Comparison of ENCODE assay signal across 21 cellular contexts in genomic region chr5:109823597-109823996, GRCh38.
DNase-seq lines count a peak whose midpoint lies in the region; ATAC-seq and TF ChIP-seq lines count a peak whose summit lies in the region.
"Had no signal": no experiment of that assay in that cellular context is flagged by ENCODE, and none has a peak within 500 bp of the region (broad histone marks: within the 10 kb centered on the region; RNA-seq: fewer than 3 reads in every experiment).

No MANE protein-coding gene starts in this region.

- TF ChIP-seq POLR2A in IMR-90 (IDR thresholded peaks at IDR 0.05; ENCODE audit: low read depth, low read length): no peak

- H3K4me3 ChIP-seq in IMR-90 (ENCODE audit: insufficient read depth, low read depth, low read length): no peak overlapping the region
- no peak overlapping the region for H3K4me3 ChIP-seq in brain microvascular endothelial cell (ENCODE audit: low read depth, low read length)
- no peak overlapping the region for H3K4me3 ChIP-seq in fibroblast of the aortic adventitia (ENCODE audit: low read depth, low read length)
- H3K4me3 ChIP-seq: heart right ventricle, MG63, SJCRH30, spleen, vagina had no signal

- H3K9me3 ChIP-seq in IMR-90 (ENCODE audit: control insufficient read depth, insufficient read depth, low read length): no peaks in the 10 kb centered on the region
- H3K9me3 ChIP-seq: heart right ventricle, MG63, SJCRH30, spleen, vagina had no signal

- peaks cover 4% of the 10 kb centered on the region for H3K36me3 ChIP-seq in IMR-90 (ENCODE audit: control insufficient read depth, insufficient read depth, low read length)
- peaks cover 2% of the 10 kb centered on the region for H3K36me3 ChIP-seq in brain microvascular endothelial cell (replicated peaks)

- no peak overlapping the region for H3K56ac ChIP-seq in IMR-90 (ENCODE audit: extremely low read depth, insufficient read depth, low read length)

- in situ Hi-C loops in IMR-90 (cut with MboI; ENCODE audit: low sequenced_read_pairs) (no loop called here), brain microvascular endothelial cell (cut with HindIII; ENCODE audit: low pct_ligation_motif_present, low sequenced_read_pairs) (no loop called here)

- TF ChIP-seq RAD21 in IMR-90 (IDR thresholded peaks at IDR 0.05; ENCODE audit: low read length): no peak

- intact Hi-C loops in IMR-90 (cut with micrococcal nuclease) (no loop called here), cardiac septum (cut with DNase I) (no loop called here)

- H3K27ac ChIP-seq in IMR-90 (ENCODE audit: insufficient read depth, low read length): no peak overlapping the region
- H3K27ac ChIP-seq in brain microvascular endothelial cell: peak overlapping the region; percentile 44
- H3K27ac ChIP-seq: heart right ventricle, SJCRH30, spleen, vagina, WERI-Rb-1 had no signal

- no peak overlapping the region for H3K14ac ChIP-seq in IMR-90 (replicated peaks; ENCODE audit: low read depth, low read length)

- H2BK20ac ChIP-seq in IMR-90 (ENCODE audit: low read depth, low read length): no peak overlapping the region

- no peak overlapping the region for H3K4ac ChIP-seq in IMR-90 (ENCODE audit: low read depth, low read length)

- H4K20me1 ChIP-seq in IMR-90 (ENCODE audit: insufficient read depth, low read length): no peaks in the 10 kb centered on the region

- H3K4me2 ChIP-seq in IMR-90 (ENCODE audit: low read depth, low read length): no peak overlapping the region

- POLR2A ChIA-PET in IMR-90 (lab: Charles Lee; ENCODE audit: unreplicated experiment): no interaction called here

- no CpG with 5 or more reads among the region's 4 CpGs for WGBS in IMR-90 (ENCODE audit: extremely low coverage in 2 of 2, insufficient read length in 1 of 2), 2 experiments

- CTCF ChIA-PET in IMR-90 (lab: Yijun Ruan, JAX): interaction anchor here (0.8 to 1.0 kb wide), 3 partner anchors 15 to 38 kb away, joined by 3 read pairs; no protein-coding TSS in a partner anchor

- H4K8ac ChIP-seq in IMR-90 (ENCODE audit: low read depth in 2 of 2, low read length in 2 of 2): no peak overlapping the region

- no peaks in the 10 kb centered on the region for H3K79me1 ChIP-seq in IMR-90 (ENCODE audit: low read depth in 1 of 2, low read length in 2 of 2)

- H2AK5ac ChIP-seq in IMR-90 (ENCODE audit: low read depth, low read length): no peak overlapping the region

- no peak overlapping the region for H2AFZ ChIP-seq in IMR-90 (replicated peaks; ENCODE audit: low read length, poor library complexity)

- H4K5ac ChIP-seq in IMR-90 (ENCODE audit: low read depth, low read length): no peak overlapping the region

- TF ChIP-seq CTCF in IMR-90 (conservative IDR thresholded peaks at IDR 0.05; ENCODE audit: low read depth, low read length) (no peak), brain microvascular endothelial cell (IDR thresholded peaks at IDR 0.05; ENCODE audit: low read depth, low read length, missing control alignments) (no peak), fibroblast of the aortic adventitia (IDR thresholded peaks at IDR 0.05; ENCODE audit: insufficient read depth, low read length) (no peak)

- H3K9ac ChIP-seq in IMR-90 (ENCODE audit: low read depth, low read length): no peak overlapping the region

- H4K91ac ChIP-seq in IMR-90 (ENCODE audit: insufficient read depth, low read depth, low read length): no peak overlapping the region

- ATAC-seq in IMR-90 (ENCODE audit: low read depth): peak; percentile 67
- no peak for ATAC-seq in GM19324 (IDR thresholded peaks at IDR 0.05; ENCODE audit: low FRiP score, unreplicated experiment)
- ATAC-seq: heart right ventricle, T-helper 17 cell had no signal

- no peak overlapping the region for H2AK9ac ChIP-seq in IMR-90 (replicated peaks; ENCODE audit: low read depth, low read length, poor library complexity)

- H2BK15ac ChIP-seq in IMR-90 (ENCODE audit: low read depth, low read length): no peak overlapping the region

- no peak overlapping the region for H3K18ac ChIP-seq in IMR-90 (ENCODE audit: low read depth, low read length)

- peak overlapping the region; percentile 18 for H2BK5ac ChIP-seq in IMR-90 (ENCODE audit: low read depth, low read length, poor library complexity, severe bottlenecking)

- no TSS peak for BruUV-seq in IMR-90 (replicated peaks; lab: Mats Ljungman, UMichigan)

- H2BK120ac ChIP-seq in IMR-90 (ENCODE audit: low read depth, low read length): no peak overlapping the region

- dilution Hi-C loops in IMR-90 (cut with HindIII; ENCODE audit: low sequenced_read_pairs, unreplicated experiment): no loop called here

- no peaks in the 10 kb centered on the region for H3K9me1 ChIP-seq in IMR-90 (ENCODE audit: insufficient read depth, low read length)

- H3K23ac ChIP-seq in IMR-90 (ENCODE audit: low read depth, low read length): no peak overlapping the region

- H3K27me3 ChIP-seq in IMR-90 (ENCODE audit: control insufficient read depth, insufficient read depth, low read length) (no peaks in the 10 kb centered on the region), brain microvascular endothelial cell (replicated peaks) (no peaks in the 10 kb centered on the region)
- H3K27me3 ChIP-seq: heart right ventricle, MG63, SJCRH30, spleen, vagina had no signal

- DNase-seq in A172 (ENCODE audit: low spot score): peak; percentile 45
- peak; percentile 67 for DNase-seq in IMR-90
- DNase-seq in brain microvascular endothelial cell: peak; percentile 67
- DNase-seq in fibroblast of the aortic adventitia (ENCODE audit: low read depth): peak; percentile 14
- DNase-seq in stimulated activated CD4-positive, alpha-beta T cell treated with anti-CD3 and anti-CD28 coated beads, Interleukin-2, amount 100 ng/mL, for 24 hours: no peak
- DNase-seq in cardiac septum (ENCODE audit: low spot score): no peak
- DNase-seq in activated CD4-positive, CD25-positive, alpha-beta regulatory T cell (lab: John Stamatoyannopoulos, UW): no peak
- DNase-seq: 8988T; activated CD8-positive, alpha-beta memory T cell treated with anti-CD3 and anti-CD28 coated beads, Interleukin-2, amount 50 U/mL, for 48 hours; caudate nucleus; heart right ventricle; MG63; NCI-H2171; OCI-M1; SJCRH30; spleen; substantia nigra; T-helper 17 cell; WERI-Rb-1 had no signal

- no peaks in the 10 kb centered on the region; the same call in 1 of the 2 replicates for H3K4me1 ChIP-seq in IMR-90 (ENCODE audit: control insufficient read depth, insufficient read depth, low read length)
- H3K4me1 ChIP-seq: heart right ventricle, SJCRH30, spleen, vagina had no signal

TF ChIP-seq in IMR-90, 13 proteins besides CTCF, POLR2A, EP300 and RAD21:
- no peak for TF ChIP-seq MAZ (IDR thresholded peaks at IDR 0.05; ENCODE audit: borderline replicate concordance, low read depth, low read length)
- no peak for TF ChIP-seq FOS (IDR thresholded peaks at IDR 0.05; ENCODE audit: low read depth, low read length)
- TF ChIP-seq NFE2L2 (IDR thresholded peaks at IDR 0.05; ENCODE audit: low read depth, low read length): peak; percentile 70
- TF ChIP-seq MXI1 (IDR thresholded peaks at IDR 0.05; ENCODE audit: borderline replicate concordance, low read depth, low read length): no peak
- no peak for TF ChIP-seq SMC3 (IDR thresholded peaks at IDR 0.05; ENCODE audit: low read depth, low read length)
- TF ChIP-seq RCOR1 (IDR thresholded peaks at IDR 0.05; ENCODE audit: insufficient replicate concordance, low read length): no peak
- peak; percentile 32; the same call in 1 of the 2 replicates for TF ChIP-seq CEBPB (IDR thresholded peaks at IDR 0.05; ENCODE audit: low read depth, low read length)
- TF ChIP-seq USF2 (IDR thresholded peaks at IDR 0.05; ENCODE audit: low read depth, low read length): no peak
- TF ChIP-seq CHD1 (IDR thresholded peaks at IDR 0.05; ENCODE audit: low read depth, low read length): no peak
- no peak for TF ChIP-seq BHLHE40 (IDR thresholded peaks at IDR 0.05; ENCODE audit: low read depth, low read length)
- no peak for TF ChIP-seq RFX5 (IDR thresholded peaks at IDR 0.05; ENCODE audit: low read depth, low read length)
- no peak for TF ChIP-seq MAFK (IDR thresholded peaks at IDR 0.05; ENCODE audit: low read depth, low read length)
- TF ChIP-seq ELK1 (IDR thresholded peaks at IDR 0.05; ENCODE audit: borderline replicate concordance, low read depth, low read length): no peak

Comparison
In these comparisons a context has a peak if more than half of its experiments do, and no peak if none do; other contexts are left out.
1. DNase-seq: peak in A172 (single experiment), IMR-90 (single experiment), brain microvascular endothelial cell (single experiment) and fibroblast of the aortic adventitia (single experiment); none in stimulated activated CD4-positive, alpha-beta T cell treated with anti-CD3 and anti-CD28 coated beads, Interleukin-2, amount 100 ng/mL, for 24 hours (0 of 2), cardiac septum (single experiment) and activated CD4-positive, CD25-positive, alpha-beta regulatory T cell (0 of 4).